Comparison of ENCODE assay signal across 8 cellular contexts in the genomic region with DNA sequence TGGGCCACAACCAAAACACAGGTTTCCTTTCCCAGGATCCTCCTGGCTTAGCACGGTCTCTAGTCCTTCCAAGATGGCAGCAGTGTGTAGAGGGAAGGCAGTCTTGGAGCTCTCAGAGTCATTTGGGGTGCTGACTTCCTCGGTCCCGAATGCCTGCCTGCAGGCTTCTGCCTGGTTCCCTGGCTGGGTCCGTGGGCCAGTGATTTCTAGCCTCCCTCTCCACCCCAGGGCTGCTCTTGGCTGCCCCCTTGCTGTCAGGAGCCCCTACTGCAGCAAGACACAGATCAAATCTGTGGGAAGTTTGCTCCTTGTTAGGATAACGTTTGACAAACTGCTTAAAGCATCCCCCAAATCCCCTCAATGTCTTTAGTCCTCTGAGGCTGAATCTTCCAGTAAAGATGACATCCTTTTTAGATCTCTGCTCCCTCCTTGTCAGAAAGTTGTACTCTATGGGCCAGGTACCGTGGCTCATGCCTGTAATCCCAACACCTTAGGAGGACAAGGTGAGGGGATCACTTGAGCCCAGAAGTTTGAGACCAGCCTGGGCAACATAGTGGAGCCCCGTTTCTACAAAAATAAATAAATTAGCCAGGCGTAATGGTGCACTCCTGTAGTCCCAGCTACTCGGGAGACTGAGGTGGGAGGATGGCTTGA.
DNase-seq lines count a peak whose midpoint lies in the region; TF ChIP-seq lines count a peak whose summit lies in the region.

No MANE protein-coding gene starts in this region.

- no peak for TF ChIP-seq POLR2A in adrenal gland (IDR thresholded peaks at IDR 0.05)

- no peaks in the 10 kb centered on the region for H3K36me3 ChIP-seq in SJSA1
- no peaks in the 10 kb centered on the region for H3K36me3 ChIP-seq in adrenal gland (replicated peaks in 1 of 2)

- intact Hi-C loops in adrenal gland (cut with DNase I): loop anchor here (5.0 to 10.0 kb wide), 2 partner anchors 560 to 562 kb away; no protein-coding TSS in a partner anchor

- WGBS in adrenal gland, 4 donors: 30 to 46% (median 34%) methylated on average over 6 to 9 of the region's 9 CpGs

- H3K4me3 ChIP-seq in SJSA1 (no peak overlapping the region), adrenal gland (no peak overlapping the region)

- H3K9me3 ChIP-seq in SJSA1 (replicated peaks) (no peaks in the 10 kb centered on the region), adrenal gland (replicated peaks in 1 of 3) (peaks cover 0 to 9% (median 5%) of the 10 kb centered on the region in 3 donors)

- H3K27me3 ChIP-seq in SJSA1 (replicated peaks): peaks cover 8% of the 10 kb centered on the region
- H3K27me3 ChIP-seq in adrenal gland: no peaks in the 10 kb centered on the region

- DNase-seq in AG08396 (ENCODE audit: low spot score) (peak; percentile 57), GM19240 (ENCODE audit: insufficient read length, low spot score) (peak; percentile 75), SJSA1 (ENCODE audit: low read depth in 1 of 2, low spot score in 2 of 2) (peak; percentile 30 to 54), adrenal gland (peak; percentile 41 to 68 (median 63)), iPS-NIHi11 (ENCODE audit: low spot score) (peak; percentile 85), GF-D8 (lab: John Stamatoyannopoulos, UW) (no peak), SHP77 treated with DMSO at 0.1 percent for 48 hours (lab: John Stamatoyannopoulos, UW) (no peak)
- DNase-seq in stimulated activated CD4-positive, alpha-beta T cell treated with anti-CD3 and anti-CD28 coated beads, Interleukin-2, amount 100 ng/mL, for 24 hours: peak; percentile 64 to 69

- no peak overlapping the region for H3K27ac ChIP-seq in SJSA1
- H3K27ac ChIP-seq in adrenal gland: no peak overlapping the region

- peak; percentile 71 to 92 (median 80) for TF ChIP-seq CTCF in adrenal gland (IDR thresholded peaks at IDR 0.05)

- H3K4me1 ChIP-seq in SJSA1 (replicated peaks) (no peaks in the 10 kb centered on the region), adrenal gland (replicated peaks in 1 of 2) (no peaks in the 10 kb centered on the region)

Comparison
In these comparisons a context has a peak if more than half of its experiments do, and no peak if none do; other contexts are left out.
1. DNase-seq: peak in AG08396 (single experiment), GM19240 (single experiment), SJSA1 (2 of 2), adrenal gland (7 of 7), iPS-NIHi11 (single experiment) and stimulated activated CD4-positive, alpha-beta T cell treated with anti-CD3 and anti-CD28 coated beads, Interleukin-2, amount 100 ng/mL, for 24 hours (2 of 2); none in GF-D8 (single experiment) and SHP77 treated with DMSO at 0.1 percent for 48 hours (single experiment).